18 cellular contexts compared by ENCODE assay signal in genomic region chr3:194482196-194482593, GRCh38. TPM values are rescaled to one million over a fixed set of nuclear protein-coding genes. Genes with fewer than 3 reads are reported as not detected.
DNase-seq lines count a peak whose midpoint lies in the region; ATAC-seq, FAIRE-seq and TF ChIP-seq lines count a peak whose summit lies in the region.
"Had no signal": no experiment of that assay in that cellular context is flagged by ENCODE, and none has a peak within 500 bp of the region (broad histone marks: within the 10 kb centered on the region; RNA-seq: fewer than 3 reads in every experiment).

No MANE protein-coding gene starts in this region.

- no peak overlapping the region for H3K27ac Mint-ChIP-seq in Caco-2 (ENCODE audit: unreplicated experiment)
- H3K27ac Mint-ChIP-seq: activated B cell treated with CpG ODN at 0.5 μM for 24 hours; CD4-positive, alpha-beta T cell; natural killer cell had no signal

- no peak overlapping the region for H3K4me3 ChIP-seq in Caco-2 (ENCODE audit: low read depth, low read length)
- H3K4me3 ChIP-seq: heart left ventricle, left ventricle myocardium inferior, sigmoid colon, SJCRH30, suprapubic skin had no signal

- POLR2A ChIA-PET in Caco-2 (lab: Charles Lee): no interaction called here

- intact Hi-C loops in Caco-2 (cut with micrococcal nuclease; ENCODE audit: unreplicated experiment): no loop called here

- no peaks in the 10 kb centered on the region for H3K27me3 Mint-ChIP-seq in Caco-2 (ENCODE audit: insufficient read depth, unreplicated experiment)
- H3K27me3 Mint-ChIP-seq: activated B cell treated with CpG ODN at 0.5 μM for 24 hours; CD4-positive, alpha-beta T cell had no signal

- no peak for DNase-seq in Caco-2
- DNase-seq in H54 (ENCODE audit: insufficient read length, low spot score): no peak
- peak; percentile 20 for DNase-seq in iris pigment epithelial cell (ENCODE audit: low read depth)
- DNase-seq in NCI-H1092 treated with DMSO at 0.1 percent for 48 hours (lab: John Stamatoyannopoulos, UW): no peak
- DNase-seq in ecto neural progenitor cell (ENCODE audit: low spot score): no peak
- DNase-seq: activated B cell treated with CpG ODN at 0.5 μM for 24 hours; CD4-positive, alpha-beta T cell; heart left ventricle; left ventricle myocardium inferior; natural killer cell; NCI-H1436 treated with DMSO at 0.1 percent for 48 hours; NCI-H526 treated with DMSO at 0.1 percent for 48 hours; sigmoid colon; SJCRH30 had no signal

- H3K4me1 ChIP-seq in Caco-2: peaks cover 38% of the 10 kb centered on the region

- CTCF ChIA-PET in Caco-2 (lab: Charles Lee): no interaction called here

- peak overlapping the region; percentile 93 for H3K27ac ChIP-seq in VCaP
- H3K27ac ChIP-seq: left ventricle myocardium inferior, sigmoid colon, SJCRH30, suprapubic skin had no signal

- H3K9me3 ChIP-seq in Caco-2: no peaks in the 10 kb centered on the region
- H3K9me3 ChIP-seq: heart left ventricle, left ventricle myocardium inferior, sigmoid colon, SJCRH30, suprapubic skin had no signal

- H3K36me3 Mint-ChIP-seq in Caco-2 (ENCODE audit: insufficient read depth, unreplicated experiment): peaks cover 35% of the 10 kb centered on the region
- H3K36me3 Mint-ChIP-seq: natural killer cell had no signal

- no peak for ATAC-seq in HG03460 (IDR thresholded peaks at IDR 0.05; ENCODE audit: unreplicated experiment)
- ATAC-seq: heart left ventricle, natural killer cell had no signal

- peak overlapping the region; percentile 15 for H3K4me3 Mint-ChIP-seq in Caco-2 (ENCODE audit: unreplicated experiment)
- H3K4me3 Mint-ChIP-seq: activated B cell treated with CpG ODN at 0.5 μM for 24 hours; CD4-positive, alpha-beta T cell; natural killer cell had no signal

- BruUV-seq in Caco-2 (replicated peaks; lab: Mats Ljungman, UMichigan): no TSS peak

- no peak for TF ChIP-seq POLR2A in H54 (IDR thresholded peaks at IDR 0.05; ENCODE audit: low read depth, low read length)

- H3K27me3 ChIP-seq in Caco-2 (replicated peaks; ENCODE audit: control insufficient read depth, insufficient read depth, low read length): no peaks in the 10 kb centered on the region
- H3K27me3 ChIP-seq: heart left ventricle, sigmoid colon, SJCRH30, suprapubic skin had no signal

- peaks cover 14% of the 10 kb centered on the region for H3K4me1 Mint-ChIP-seq in Caco-2 (ENCODE audit: low read depth, unreplicated experiment)

- FAIRE-seq in H54 (lab: Jason Lieb, UNC): peak; percentile 96

- no peaks in the 10 kb centered on the region for H3K9me3 Mint-ChIP-seq in Caco-2 (ENCODE audit: unreplicated experiment)
- H3K9me3 Mint-ChIP-seq: activated B cell treated with CpG ODN at 0.5 μM for 24 hours; brain; CD4-positive, alpha-beta T cell; natural killer cell had no signal

- TF ChIP-seq CTCF in Caco-2 (IDR thresholded peaks at IDR 0.05; ENCODE audit: insufficient read depth in 1 of 2, low read depth in 1 of 2, low read length in 1 of 2, severe bottlenecking in 1 of 2, unreplicated experiment in 1 of 2): no peak
- no peak for TF ChIP-seq CTCF in VCaP (conservative IDR thresholded peaks at IDR 0.05)

- H3K36me3 ChIP-seq in Caco-2 (ENCODE audit: control insufficient read depth, insufficient read depth, low read length): peaks cover 2% of the 10 kb centered on the region; the same call in 1 of the 2 replicates
- H3K36me3 ChIP-seq: left ventricle myocardium inferior, sigmoid colon, suprapubic skin had no signal

RNA-seq across cellular contexts. Expression of gene ATP13A3, which starts 4.6 kb away (rescaled TPM):
- total RNA-seq in Caco-2 (2022): 181 and 183 TPM in 2 replicates
